ENCODE assay signal across 18 cellular contexts in the genomic region with DNA sequence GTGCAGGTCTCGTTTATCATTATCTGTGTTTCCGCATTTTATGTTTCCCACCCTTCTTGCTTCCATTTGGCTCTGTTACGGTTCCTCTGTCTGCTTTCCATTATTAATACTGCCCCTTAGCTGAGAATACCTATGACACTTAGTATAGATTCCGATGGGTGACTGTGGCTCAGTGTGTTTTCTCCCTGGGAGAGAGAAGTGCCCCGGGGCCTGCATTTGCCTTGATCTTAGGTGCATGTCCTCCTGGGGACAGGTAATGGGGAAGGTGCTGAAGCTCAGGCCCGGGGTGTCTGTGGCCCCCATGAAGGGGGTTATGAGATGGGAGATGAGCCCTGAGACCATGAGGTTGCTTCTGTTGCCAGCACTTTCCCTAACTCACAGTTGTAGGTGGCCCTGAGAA.
"Had no signal": no experiment of that assay in that cellular context is flagged by ENCODE, and none has a peak within 500 bp of the region (broad histone marks: within the 10 kb centered on the region; RNA-seq: fewer than 3 reads in every experiment).

No MANE protein-coding gene starts in this region.

- H3K4me3 ChIP-seq: esophagus squamous epithelium, gastroesophageal sphincter, left ventricle myocardium inferior, lower lobe of right lung, smooth muscle cell, tibial artery had no signal

- H3K27ac ChIP-seq: epithelial cell of prostate, esophagus squamous epithelium, gastroesophageal sphincter, left ventricle myocardium inferior, lower lobe of right lung, tibial artery had no signal

- H3K27me3 ChIP-seq: gastroesophageal sphincter, tibial artery had no signal

- ATAC-seq: effector memory CD8-positive, alpha-beta T cell; gastroesophageal sphincter; left cardiac atrium; lower lobe of right lung; right cardiac atrium had no signal

- H3K36me3 ChIP-seq: esophagus squamous epithelium, gastroesophageal sphincter, left ventricle myocardium inferior, lower lobe of right lung, tibial artery had no signal

- H3K4me2 ChIP-seq: smooth muscle cell had no signal

- H3K9me3 ChIP-seq: esophagus squamous epithelium, gastroesophageal sphincter, left ventricle myocardium inferior, lower lobe of right lung, tibial artery had no signal

- DNase-seq: cerebellar nuclear complex; effector memory CD8-positive, alpha-beta T cell; esophagus squamous epithelium; foreskin fibroblast; glutamatergic neuron; left cardiac atrium; left ventricle myocardium inferior; lower lobe of right lung; mesenchymal stem cell; midbrain; naive B cell; stimulated activated CD4-positive, alpha-beta T cell treated with anti-CD3 and anti-CD28 coated beads, Interleukin-2, amount 100 ng/mL, for 48 hours; stimulated activated naive CD4-positive, alpha-beta T cell treated with Interleukin-2 at 50 U/mL for 16 hours; tibial artery had no signal

- H3K4me1 ChIP-seq: tibial artery had no signal
